In genomic region chr2:231319867-231320266, GRCh38 we compare ENCODE assay signal across 25 cellular contexts.
"Had no signal": no experiment of that assay in that cellular context is flagged by ENCODE, and none has a peak within 500 bp of the region (broad histone marks: within the 10 kb centered on the region; RNA-seq: fewer than 3 reads in every experiment).

No MANE protein-coding gene starts in this region.

- H3K27me3 Mint-ChIP-seq: memory B cell had no signal

- H3K27ac Mint-ChIP-seq: endodermal cell, memory B cell, natural killer cell had no signal

- DNase-seq: effector CD8-positive, alpha-beta T cell; endodermal cell; gastrocnemius medialis; hippocampal formation; immature natural killer cell; islet precursor cell; kidney glomerular epithelial cell; left colon; natural killer cell; occipital lobe; posterior cingulate gyrus; psoas muscle; right lobe of liver; small intestine; stimulated activated CD4-positive, alpha-beta T cell treated with anti-CD3 and anti-CD28 coated beads, Interleukin-15, amount 100 ng/mL, for 24 hours; stimulated activated CD4-positive, alpha-beta T cell treated with anti-CD3 and anti-CD28 coated beads, Interleukin-2, amount 100 ng/mL, for 48 hours; stimulated activated naive CD4-positive, alpha-beta T cell treated with Interleukin-2 at 50 U/mL for 16 hours; thyroid gland; trophoblast cell had no signal

- H3K27me3 ChIP-seq: gastrocnemius medialis, ovary, right lobe of liver, stomach, thyroid gland had no signal

- H3K4me3 ChIP-seq: gastrocnemius medialis, lung, ovary, psoas muscle, right lobe of liver, stomach, thyroid gland had no signal

- H3K27ac ChIP-seq: epithelial cell of prostate, gastrocnemius medialis, psoas muscle, right lobe of liver, stomach, thyroid gland had no signal

- H3K4me1 ChIP-seq: gastrocnemius medialis, psoas muscle, right lobe of liver, thyroid gland had no signal

- H3K9me3 ChIP-seq: gastrocnemius medialis, psoas muscle, stomach, thyroid gland had no signal

- H3K36me3 ChIP-seq: gastrocnemius medialis, ovary, right lobe of liver, thyroid gland had no signal

- H3K4me3 Mint-ChIP-seq: endodermal cell, immature natural killer cell, memory B cell, natural killer cell had no signal

- ATAC-seq: esophagus mucosa, gastrocnemius medialis, natural killer cell, psoas muscle, right lobe of liver had no signal
